Comparison of ENCODE assay signal across 10 cellular contexts in the genomic region with DNA sequence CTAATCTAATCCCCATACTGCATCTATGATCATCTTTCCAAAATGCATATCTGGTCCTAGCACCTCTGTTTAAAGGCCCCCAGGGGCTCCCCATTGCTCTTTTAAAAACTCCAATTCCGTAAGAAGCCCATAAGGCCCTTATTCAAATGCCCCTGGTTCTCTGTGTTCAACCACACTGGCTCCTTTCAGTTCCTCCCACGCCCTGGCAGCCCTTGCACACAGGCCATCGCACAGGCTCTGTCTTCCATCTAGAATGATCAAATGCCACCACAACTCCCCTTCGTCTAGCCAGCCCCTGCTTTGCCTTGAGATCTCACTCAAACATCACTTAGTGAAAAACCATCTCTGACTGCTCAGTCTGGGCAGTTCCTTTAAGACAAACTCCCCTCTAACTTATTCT.
A peak's percentile ranks its signal among the peaks of the same experiment; 100 is the strongest.
DNase-seq lines count a peak whose midpoint lies in the region; ATAC-seq, FAIRE-seq and TF ChIP-seq lines count a peak whose summit lies in the region.
"Had no signal": no experiment of that assay in that cellular context is flagged by ENCODE, and none has a peak within 500 bp of the region (broad histone marks: within the 10 kb centered on the region; RNA-seq: fewer than 3 reads in every experiment).

No MANE protein-coding gene starts in this region.

- no peak for TF ChIP-seq CTCF in PC-9 (conservative IDR thresholded peaks at IDR 0.05)

- intact Hi-C loops in PC-9 (cut with micrococcal nuclease; ENCODE audit: unreplicated experiment): no loop called here

- no TSS peak for BruUV-seq in PC-9 (replicated peaks; lab: Mats Ljungman, UMichigan)

- H2AFZ ChIP-seq in PC-9: no peak overlapping the region

- H3K4me1 ChIP-seq in PC-9 (replicated peaks; ENCODE audit: insufficient read depth): no peaks in the 10 kb centered on the region

- no peak overlapping the region for H3K4me2 ChIP-seq in PC-9

- H3K9me2 ChIP-seq in PC-9 (ENCODE audit: insufficient read depth): no peaks in the 10 kb centered on the region

- no peak overlapping the region for H3K4me3 ChIP-seq in PC-9

- CTCF ChIA-PET in PC-9 (lab: Charles Lee): no interaction called here

- DNase-seq in CD1c-positive myeloid dendritic cell (ENCODE audit: extremely low spot score): peak; percentile 5
- peak; percentile 36 for DNase-seq in GM19239 (ENCODE audit: insufficient read length, low spot score)
- DNase-seq in NCI-H2081 (lab: John Stamatoyannopoulos, UW): no peak
- no peak for DNase-seq in GM03348 (ENCODE audit: low spot score)
- DNase-seq in NCI-H1417 treated with DMSO at 0.1 percent for 48 hours (lab: John Stamatoyannopoulos, UW): no peak
- DNase-seq in PC-9: no peak
- DNase-seq: activated T-cell treated with anti-CD3 and anti-CD28 coated beads, Interleukin-2, amount 50 U/mL, for 4 hours; stimulated activated naive CD4-positive, alpha-beta T cell had no signal

- peak; percentile 72 for ATAC-seq in HG02763 (IDR thresholded peaks at IDR 0.05; ENCODE audit: unreplicated experiment)
- peak; percentile 34 for ATAC-seq in HG03575 (IDR thresholded peaks at IDR 0.05; ENCODE audit: extremely low read depth, insufficient number of reproducible peaks, low FRiP score, unreplicated experiment)

- no peaks in the 10 kb centered on the region for H3F3A ChIP-seq in PC-9 (ENCODE audit: insufficient read depth, low read depth)

- no peaks in the 10 kb centered on the region for H4K20me1 ChIP-seq in PC-9 (ENCODE audit: insufficient read depth)

- no peaks in the 10 kb centered on the region for H3K79me2 ChIP-seq in PC-9 (ENCODE audit: low read depth)

- no peaks in the 10 kb centered on the region for H3K9me3 ChIP-seq in PC-9 (ENCODE audit: insufficient read depth, low read depth)

- POLR2A ChIA-PET in PC-9 (lab: Charles Lee; ENCODE audit: unreplicated experiment): no interaction called here

- no peaks in the 10 kb centered on the region for H3K27me3 ChIP-seq in PC-9 (ENCODE audit: insufficient read depth, low read depth)

- peak; percentile 76 for FAIRE-seq in GM19239 (lab: Jason Lieb, UNC)

- H3K36me3 ChIP-seq in PC-9 (ENCODE audit: low read depth): no peaks in the 10 kb centered on the region

- H3K27ac ChIP-seq in PC-9: no peak overlapping the region

Comparison
In these comparisons a context has a peak if more than half of its experiments do, and no peak if none do; other contexts are left out.
1. DNase-seq: peak in CD1c-positive myeloid dendritic cell (single experiment) and GM19239 (single experiment); none in NCI-H2081 (0 of 2), GM03348 (single experiment), NCI-H1417 treated with DMSO at 0.1 percent for 48 hours (single experiment) and PC-9 (0 of 2).